16 cellular contexts compared by ENCODE assay signal in genomic region chr2:38244306-38244705, GRCh38.
DNase-seq lines count a peak whose midpoint lies in the region; ATAC-seq and TF ChIP-seq lines count a peak whose summit lies in the region.
"Had no signal": no experiment of that assay in that cellular context is flagged by ENCODE, and none has a peak within 500 bp of the region (broad histone marks: within the 10 kb centered on the region; RNA-seq: fewer than 3 reads in every experiment).

No MANE protein-coding gene starts in this region.

- peak in 2 of 3 experiments; percentile 35 to 36 for DNase-seq in NCI-H1417 (lab: John Stamatoyannopoulos, UW)
- no peak for DNase-seq in NCI-H1417 treated with DMSO at 0.1 percent for 48 hours (lab: John Stamatoyannopoulos, UW)
- peak; percentile 83 for DNase-seq in NCI-H2171 treated with DMSO at 0.1 percent for 48 hours (lab: John Stamatoyannopoulos, UW)
- DNase-seq in ecto neural progenitor cell (ENCODE audit: low spot score): peak; percentile 14
- DNase-seq in superior temporal gyrus (ENCODE audit: extremely low spot score): no peak
- DNase-seq in activated CD4-positive, alpha-beta T cell treated with anti-CD3 and anti-CD28 coated beads for 4 hours: no peak
- DNase-seq: ACHN; CD4-positive, alpha-beta memory T cell; EL; NCI-H1930; NCI-H446 treated with DMSO at 0.1 percent for 48 hours; Right ventricle myocardium superior had no signal

- no peak for TF ChIP-seq CTCF in C4-2B (conservative IDR thresholded peaks at IDR 0.05)

- no peak for ATAC-seq in HG03439 (IDR thresholded peaks at IDR 0.05; ENCODE audit: unreplicated experiment)

- H3K27ac ChIP-seq in C4-2B: peak overlapping the region; percentile 36
- H3K27ac ChIP-seq: 22Rv1, BLaER1 had no signal

Comparison
In these comparisons a context has a peak if more than half of its experiments do, and no peak if none do; other contexts are left out.
1. DNase-seq: peak in NCI-H1417 (2 of 3), NCI-H2171 treated with DMSO at 0.1 percent for 48 hours (single experiment) and ecto neural progenitor cell (single experiment); none in NCI-H1417 treated with DMSO at 0.1 percent for 48 hours (single experiment), superior temporal gyrus (single experiment) and activated CD4-positive, alpha-beta T cell treated with anti-CD3 and anti-CD28 coated beads for 4 hours (0 of 2).